10 cellular contexts compared by ENCODE assay signal in the genomic region with DNA sequence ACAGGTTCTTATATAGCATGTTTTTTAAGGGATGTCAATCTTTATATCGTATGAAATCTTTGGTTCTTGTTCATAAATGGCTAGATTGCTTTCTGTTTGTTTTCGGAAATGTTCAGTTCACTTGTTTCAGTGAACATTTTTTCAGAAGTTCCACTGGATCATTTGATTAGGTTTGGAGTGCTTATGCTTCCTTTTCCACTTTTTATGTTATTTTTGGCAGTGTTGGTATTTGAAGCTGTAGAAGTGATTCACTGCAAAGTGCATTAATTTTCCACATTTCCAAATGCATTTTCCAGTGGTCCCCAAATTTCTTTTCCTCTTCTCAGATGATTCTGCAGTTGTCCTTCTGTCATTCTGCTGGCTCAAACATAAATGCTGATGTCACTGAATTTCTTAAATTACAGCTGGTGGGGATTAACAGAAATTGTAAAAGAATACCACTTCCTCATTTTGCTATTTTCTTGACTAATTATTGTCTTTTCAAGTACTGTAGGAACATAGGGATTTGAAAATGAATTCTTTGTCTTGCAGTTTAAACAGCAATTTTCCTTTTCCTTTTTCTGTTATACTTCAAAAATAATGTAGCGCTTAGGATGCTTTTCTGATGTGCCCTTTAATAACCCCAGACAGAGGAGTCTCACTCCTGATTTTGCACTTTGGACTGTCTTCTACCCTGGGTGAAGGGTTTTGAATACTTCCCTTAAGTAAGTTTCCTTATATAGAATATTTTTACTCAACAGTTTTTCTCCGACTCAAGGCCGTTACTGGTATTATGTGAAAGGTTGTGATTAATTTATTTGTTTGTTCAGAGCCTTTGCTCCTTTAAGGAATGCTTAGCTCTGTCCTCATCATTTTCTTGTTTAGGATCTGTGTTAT. TPM values are rescaled to one million over a fixed set of nuclear protein-coding genes. Genes with fewer than 3 reads are reported as not detected.
A peak's percentile ranks its signal among the peaks of the same experiment; 100 is the strongest.
DNase-seq lines count a peak whose midpoint lies in the region; ATAC-seq and TF ChIP-seq lines count a peak whose summit lies in the region.
"Had no signal": no experiment of that assay in that cellular context is flagged by ENCODE, and none has a peak within 500 bp of the region (broad histone marks: within the 10 kb centered on the region; RNA-seq: fewer than 3 reads in every experiment).

No MANE protein-coding gene starts in this region.

- H3K4me3 ChIP-seq in GM23338 (no peak overlapping the region), left ventricle myocardium inferior (peak overlapping the region; percentile 1), subcutaneous abdominal adipose tissue (ENCODE audit: low read depth in 1 of 5, low read length in 5 of 5) (peak overlapping the region in 2 of 5 donors; percentile 0 to 39)

- no peak overlapping the region for H3K27ac Mint-ChIP-seq in GM23338

- no peak for TF ChIP-seq CTCF in GM23338 (conservative IDR thresholded peaks at IDR 0.05; ENCODE audit: low read depth in 2 of 2)
- TF ChIP-seq CTCF in left ventricle myocardium inferior (IDR thresholded peaks at IDR 0.05; ENCODE audit: borderline replicate concordance): no peak

- intact Hi-C loops in left ventricle myocardium inferior (cut with micrococcal nuclease): no loop called here

- H3F3A ChIP-seq in GM23338 (replicated peaks; ENCODE audit: low read depth): no peaks in the 10 kb centered on the region

- H3K27me3 Mint-ChIP-seq in GM23338 (ENCODE audit: insufficient read depth, low read depth, poor library complexity): peaks cover 3% of the 10 kb centered on the region

- H3K9me2 ChIP-seq in GM23338 (ENCODE audit: insufficient read depth): no peaks in the 10 kb centered on the region

- ATAC-seq in GM23338: no peak

- H3K4me1 ChIP-seq in GM23338 (ENCODE audit: insufficient read depth) (no peaks in the 10 kb centered on the region), left ventricle myocardium inferior (peaks cover 90% of the 10 kb centered on the region), subcutaneous abdominal adipose tissue (ENCODE audit: control insufficient read depth in 5 of 5, insufficient read depth in 5 of 5, low read length in 5 of 5) (peaks cover 0 to 55% (median 41%) of the 10 kb centered on the region in 5 donors)

- H3K9me3 Mint-ChIP-seq in GM23338: no peaks in the 10 kb centered on the region

- H3K4me1 Mint-ChIP-seq in GM23338: no peaks in the 10 kb centered on the region

- H3K36me3 Mint-ChIP-seq in GM23338 (ENCODE audit: low read depth): no peaks in the 10 kb centered on the region

- H3K79me2 ChIP-seq in GM23338 (replicated peaks; ENCODE audit: insufficient read depth): no peaks in the 10 kb centered on the region

- H3K9me3 ChIP-seq in left ventricle myocardium inferior (replicated peaks) (no peaks in the 10 kb centered on the region), subcutaneous abdominal adipose tissue (ENCODE audit: control insufficient read depth in 5 of 5, low read length in 5 of 5) (no peaks in the 10 kb centered on the region)

- no peaks in the 10 kb centered on the region for H3K27me3 ChIP-seq in GM23338 (ENCODE audit: insufficient read depth)
- H3K27me3 ChIP-seq in left ventricle myocardium inferior (ENCODE audit: low read depth): no peaks in the 10 kb centered on the region
- H3K27me3 ChIP-seq in subcutaneous abdominal adipose tissue (ENCODE audit: control insufficient read depth in 5 of 5, insufficient read depth in 4 of 5, low read length in 5 of 5): no peaks in the 10 kb centered on the region

- H2AFZ ChIP-seq in GM23338: peak overlapping the region; percentile 34; the same call in 1 of the 2 replicates

- no peaks in the 10 kb centered on the region for H4K20me1 ChIP-seq in GM23338 (replicated peaks; ENCODE audit: insufficient read depth)

- H3K27ac ChIP-seq in GM23338 (ENCODE audit: low read depth): no peak overlapping the region
- peak overlapping the region; percentile 33 for H3K27ac ChIP-seq in left ventricle myocardium inferior (replicated peaks)
- H3K27ac ChIP-seq in subcutaneous abdominal adipose tissue (ENCODE audit: low read depth, low read length): peak overlapping the region; percentile 44

- DNase-seq in GM23338 (ENCODE audit: low spot score): no peak
- DNase-seq in OCI-M1 (lab: John Stamatoyannopoulos, UW): peak; percentile 67
- DNase-seq in left ventricle myocardium inferior: no peak
- DNase-seq in NCI-H146 (lab: John Stamatoyannopoulos, UW): no peak
- DNase-seq in activated gamma-delta T cell treated with Interleukin-2 at 50 U/mL for 16 hours: no peak
- no peak for DNase-seq in anterior cingulate cortex (lab: John Stamatoyannopoulos, UW)
- no peak for DNase-seq in cerebellum (ENCODE audit: low spot score)
- DNase-seq: HCEC 1CT; stimulated activated CD4-positive, alpha-beta T cell treated with anti-CD3 and anti-CD28 coated beads, Interleukin-2, amount 100 ng/mL, for 48 hours had no signal

- no peaks in the 10 kb centered on the region for H3K36me3 ChIP-seq in GM23338 (ENCODE audit: insufficient read depth)
- H3K36me3 ChIP-seq in left ventricle myocardium inferior: no peaks in the 10 kb centered on the region
- no peaks in the 10 kb centered on the region for H3K36me3 ChIP-seq in subcutaneous abdominal adipose tissue (ENCODE audit: control insufficient read depth in 5 of 5, insufficient read depth in 5 of 5, low read length in 5 of 5)

- H3K4me2 ChIP-seq in GM23338: no peak overlapping the region

- peak overlapping the region in 1 of 5 donors; percentile 29 for H3K9ac ChIP-seq in subcutaneous abdominal adipose tissue (ENCODE audit: low read length in 5 of 5)

- H3K4me3 Mint-ChIP-seq in GM23338: no peak overlapping the region

TF ChIP-seq in GM23338, 12 proteins besides CTCF, POLR2A, EP300 and RAD21 (continues in another document):
- TF ChIP-seq ZNF331 (CRISPR knock-in tag; IDR thresholded peaks at IDR 0.05; ENCODE audit: low read depth): no peak
- TF ChIP-seq, protein P1, sequence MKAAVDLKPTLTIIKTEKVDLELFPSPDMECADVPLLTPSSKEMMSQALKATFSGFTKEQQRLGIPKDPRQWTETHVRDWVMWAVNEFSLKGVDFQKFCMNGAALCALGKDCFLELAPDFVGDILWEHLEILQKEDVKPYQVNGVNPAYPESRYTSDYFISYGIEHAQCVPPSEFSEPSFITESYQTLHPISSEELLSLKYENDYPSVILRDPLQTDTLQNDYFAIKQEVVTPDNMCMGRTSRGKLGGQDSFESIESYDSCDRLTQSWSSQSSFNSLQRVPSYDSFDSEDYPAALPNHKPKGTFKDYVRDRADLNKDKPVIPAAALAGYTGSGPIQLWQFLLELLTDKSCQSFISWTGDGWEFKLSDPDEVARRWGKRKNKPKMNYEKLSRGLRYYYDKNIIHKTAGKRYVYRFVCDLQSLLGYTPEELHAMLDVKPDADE (IDR thresholded peaks at IDR 0.05): no peak
- no peak for TF ChIP-seq JUNB (IDR thresholded peaks at IDR 0.05; ENCODE audit: unreplicated experiment)
- no peak for TF ChIP-seq POLR2AphosphoS5 (IDR thresholded peaks at IDR 0.05; ENCODE audit: low read depth)
- TF ChIP-seq ZNF114 (CRISPR knock-in tag; IDR thresholded peaks at IDR 0.05): no peak
- no peak for TF ChIP-seq CREB1 (CRISPR knock-in tag; IDR thresholded peaks at IDR 0.05; ENCODE audit: low read depth)
- no peak for TF ChIP-seq STAT1 (IDR thresholded peaks at IDR 0.05; ENCODE audit: unreplicated experiment)
- TF ChIP-seq NANOG (IDR thresholded peaks at IDR 0.05; ENCODE audit: borderline replicate concordance): no peak
- TF ChIP-seq EZH2 (IDR thresholded peaks at IDR 0.05; ENCODE audit: low read depth, unreplicated experiment): no peak

RNA-seq across cellular contexts. Expression of a gene that starts 24.9 kb away (rescaled TPM):
- 1.9 and 4.2 TPM in 2 replicates for total RNA-seq in GM23338 (2014; rRNA removed; shearing (Covaris generic))
- 1.5 and 2.4 TPM in 2 replicates for polyA plus RNA-seq in GM23338 (2016; fragmentation: Nextera tagmentation; extraction: Ambion mirVana)
- total RNA-seq in left ventricle myocardium inferior (81.9 TPM), cerebellum (2.0 TPM)

Comparison
In these comparisons a context has a peak if more than half of its experiments do, and no peak if none do; other contexts are left out.
1. RNA of a gene that starts 24.9 kb away (total RNA-seq): 81.9 TPM in left ventricle myocardium inferior (single experiment); 2.0 TPM in cerebellum (single experiment) and 1.9 to 4.2 TPM in GM23338; every median in the first group is over 10 times any median in the second.